ENCODE assay signal across 24 cellular contexts in the genomic region with DNA sequence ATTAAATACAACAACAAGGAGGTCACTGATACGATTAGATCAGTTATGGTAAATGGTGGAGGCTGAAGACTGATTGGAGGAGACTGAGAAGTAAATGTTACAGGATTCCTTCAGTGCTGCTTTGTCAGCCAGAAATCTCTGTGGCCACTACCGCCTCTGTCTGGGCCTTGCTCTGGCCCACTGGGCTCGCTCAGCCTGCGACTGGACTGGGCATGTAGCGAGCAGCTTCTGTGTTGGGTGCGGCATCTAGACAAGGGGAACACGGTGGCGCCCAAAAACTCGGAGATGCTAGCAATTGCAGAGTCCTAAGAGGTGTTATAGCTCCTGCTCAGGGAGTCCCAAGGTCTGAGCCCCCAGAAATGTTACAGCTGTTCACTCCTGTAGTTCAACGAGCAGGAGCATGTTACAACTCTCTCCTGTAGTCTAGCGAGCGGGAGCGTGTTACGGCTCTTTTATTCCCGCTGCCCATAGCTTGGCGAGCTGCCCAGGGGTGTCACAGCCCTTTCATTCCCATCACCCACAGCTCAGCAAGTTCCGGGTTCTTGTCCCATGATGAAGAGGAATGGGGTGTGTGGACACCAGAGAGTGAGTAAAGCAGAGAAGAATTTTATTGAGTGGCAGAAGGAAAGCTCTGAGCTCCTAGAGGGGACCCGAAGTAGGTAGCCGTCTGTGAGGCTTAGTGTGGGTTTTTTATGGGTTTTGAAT. TPM values are rescaled to one million over a fixed set of nuclear protein-coding genes. Genes with fewer than 3 reads are reported as not detected.
DNase-seq lines count a peak whose midpoint lies in the region; TF ChIP-seq lines count a peak whose summit lies in the region.
"Had no signal": no experiment of that assay in that cellular context is flagged by ENCODE, and none has a peak within 500 bp of the region (broad histone marks: within the 10 kb centered on the region; RNA-seq: fewer than 3 reads in every experiment).

No MANE protein-coding gene starts in this region.

- H3K36me3 Mint-ChIP-seq in mesothelial cell of epicardium, result no peaks in the 10 kb centered on the region
- H3K36me3 Mint-ChIP-seq: stimulated activated effector memory CD8-positive, alpha-beta T cell treated with anti-CD3 and anti-CD28 coated beads, Interleukin-12 subunit alpha, Interleukin-12 subunit beta, amount 100 ng/mL, for 72 hours had no signal

- dilution Hi-C loops in mammary epithelial cell (cut with HindIII; ENCODE audit: low sequenced_read_pairs), result no loop called here

- peaks cover 34% of the 10 kb centered on the region for H3K4me1 Mint-ChIP-seq in mesothelial cell of epicardium
- H3K4me1 Mint-ChIP-seq: CD4-positive, alpha-beta memory T cell; central memory CD8-positive, alpha-beta T cell; stimulated activated effector memory CD8-positive, alpha-beta T cell treated with anti-CD3 and anti-CD28 coated beads, Interleukin-12 subunit alpha, Interleukin-12 subunit beta, amount 100 ng/mL, for 72 hours had no signal

- H3K4me3 ChIP-seq in mammary epithelial cell (replicated peaks in 1 of 3; ENCODE audit: insufficient read depth in 1 of 3, low read depth in 2 of 3, low read length in 3 of 3), result no peak overlapping the region
- H3K4me3 ChIP-seq: dorsolateral prefrontal cortex, SK-N-MC had no signal

- H3K9me3 Mint-ChIP-seq in mesothelial cell of epicardium, result no peaks in the 10 kb centered on the region
- H3K9me3 Mint-ChIP-seq: activated naive CD4-positive, alpha-beta T cell treated with anti-CD3 and anti-CD28 coated beads for 36 hours; activated T-cell treated with anti-CD3 and anti-CD28 coated beads, Interleukin-2, amount 50 U/mL, for 24 hours; central memory CD8-positive, alpha-beta T cell; memory B cell; naive B cell; stimulated activated effector memory CD8-positive, alpha-beta T cell treated with anti-CD3 and anti-CD28 coated beads, Interleukin-12 subunit alpha, Interleukin-12 subunit beta, amount 100 ng/mL, for 72 hours had no signal

- TF ChIP-seq CTCF in mammary epithelial cell (conservative IDR thresholded peaks at IDR 0.05 in 1 of 2, IDR thresholded peaks at IDR 0.05 in 1 of 2; ENCODE audit: extremely low read depth in 1 of 2, insufficient read depth in 1 of 2, low read depth in 1 of 2, low read length in 2 of 2) (no peak), mesothelial cell of epicardium (IDR thresholded peaks at IDR 0.05; ENCODE audit: unreplicated experiment) (no peak)

- no peaks in the 10 kb centered on the region for H3K9me3 ChIP-seq in mammary epithelial cell (replicated peaks; ENCODE audit: insufficient read depth, low read length)

- no peak overlapping the region for H3K4me3 Mint-ChIP-seq in mesothelial cell of epicardium
- H3K4me3 Mint-ChIP-seq: activated naive CD4-positive, alpha-beta T cell treated with anti-CD3 and anti-CD28 coated beads for 36 hours; activated T-cell treated with anti-CD3 and anti-CD28 coated beads, Interleukin-2, amount 50 U/mL, for 24 hours; CD4-positive, alpha-beta memory T cell; central memory CD8-positive, alpha-beta T cell; memory B cell; naive B cell; stimulated activated effector memory CD8-positive, alpha-beta T cell treated with anti-CD3 and anti-CD28 coated beads, Interleukin-12 subunit alpha, Interleukin-12 subunit beta, amount 100 ng/mL, for 72 hours had no signal

- H2AFZ ChIP-seq in mammary epithelial cell (ENCODE audit: low read depth, low read length), result peak overlapping the region; percentile 58
- H2AFZ ChIP-seq: parathyroid adenoma had no signal

- 68% methylated on average over 19 of the region's 19 CpGs for WGBS in mammary epithelial cell (ENCODE audit: low coverage, missing lambda C conversion rate)

- H3K27me3 ChIP-seq in mammary epithelial cell (ENCODE audit: insufficient read depth, low read length), result no peaks in the 10 kb centered on the region
- H3K27me3 ChIP-seq: dorsolateral prefrontal cortex had no signal

- H3K4me2 ChIP-seq in mammary epithelial cell (ENCODE audit: insufficient read depth, low read depth, low read length), result no peak overlapping the region

- H3K27ac Mint-ChIP-seq in mesothelial cell of epicardium, result peak overlapping the region; percentile 77
- H3K27ac Mint-ChIP-seq: activated naive CD4-positive, alpha-beta T cell treated with anti-CD3 and anti-CD28 coated beads for 36 hours; activated T-cell treated with anti-CD3 and anti-CD28 coated beads, Interleukin-2, amount 50 U/mL, for 24 hours; stimulated activated effector memory CD8-positive, alpha-beta T cell treated with anti-CD3 and anti-CD28 coated beads, Interleukin-12 subunit alpha, Interleukin-12 subunit beta, amount 100 ng/mL, for 72 hours had no signal

- no peak overlapping the region for H3K9ac ChIP-seq in mammary epithelial cell (ENCODE audit: insufficient read depth, low read length)
- H3K9ac ChIP-seq: parathyroid adenoma had no signal

- DNase-seq in ELR (ENCODE audit: low read depth) (peak; percentile 2), NCI-H2227 treated with DMSO at 0.1 percent for 48 hours (lab: John Stamatoyannopoulos, UW) (peak; percentile 4), mammary epithelial cell (peak; percentile 73), mesothelial cell of epicardium (ENCODE audit: low spot score in 2 of 2, unreplicated experiment in 2 of 2) (peak in 1 of 2 experiments; percentile 41), HuH-7.5 (ENCODE audit: low spot score) (no peak), NK-92 (lab: John Stamatoyannopoulos, UW; ENCODE audit: unreplicated experiment) (no peak), activated gamma-delta T cell (lab: John Stamatoyannopoulos, UW) (no peak)
- DNase-seq: activated naive CD4-positive, alpha-beta T cell treated with anti-CD3 and anti-CD28 coated beads for 36 hours; activated T-cell treated with anti-CD3 and anti-CD28 coated beads, Interleukin-2, amount 50 U/mL, for 24 hours; DMS53; dorsolateral prefrontal cortex; erythroblast; H7; Kasumi-1; naive B cell; NCI-H2107; NCI-H748 treated with DMSO at 0.1 percent for 48 hours; PC-3 had no signal

- in situ Hi-C loops in mammary epithelial cell (cut with MboI; ENCODE audit: low sequenced_read_pairs in 2 of 2), result no loop called here

- CTCF ChIA-PET in mammary epithelial cell (lab: Charles Lee; ENCODE audit: low non-redundant PET), result no interaction called here

- peaks cover 16% of the 10 kb centered on the region for H3K27me3 Mint-ChIP-seq in mesothelial cell of epicardium (ENCODE audit: low read depth)
- H3K27me3 Mint-ChIP-seq: activated T-cell treated with anti-CD3 and anti-CD28 coated beads, Interleukin-2, amount 50 U/mL, for 24 hours; CD4-positive, alpha-beta memory T cell; central memory CD8-positive, alpha-beta T cell; memory B cell; naive B cell had no signal

- H3K4me1 ChIP-seq in mammary epithelial cell (ENCODE audit: insufficient read depth, low read length), result peaks cover 4% of the 10 kb centered on the region
- H3K4me1 ChIP-seq: parathyroid adenoma had no signal

- no peaks in the 10 kb centered on the region for H4K20me1 ChIP-seq in mammary epithelial cell (ENCODE audit: insufficient read depth, low read length)

- intact Hi-C loops in mammary epithelial cell (cut with micrococcal nuclease), result no loop called here

- no peaks in the 10 kb centered on the region for H3K79me2 ChIP-seq in mammary epithelial cell (ENCODE audit: insufficient read depth, low read length)
- H3K79me2 ChIP-seq: parathyroid adenoma had no signal

- no peak overlapping the region for H3K27ac ChIP-seq in mammary epithelial cell (ENCODE audit: insufficient read depth, low read depth, low read length)
- H3K27ac ChIP-seq: dorsolateral prefrontal cortex, parathyroid adenoma, SK-N-MC had no signal

- H3K36me3 ChIP-seq in mammary epithelial cell (ENCODE audit: insufficient read depth, low read length), result no peaks in the 10 kb centered on the region

- no TSS peak for BruUV-seq in mammary epithelial cell (replicated peaks; lab: Mats Ljungman, UMichigan)

RNA-seq across cellular contexts. Expression of gene SLC15A2, which starts 24.7 kb away (rescaled TPM):
- total RNA-seq in mammary epithelial cell (1 to 10 TPM in 1 of 2 donors, under 1 TPM in 1; 0.31 to 1.3 TPM), mesothelial cell of epicardium (3.4 to 5.4 TPM (median 4.8 TPM) in 3 replicates)
- 0.29 TPM for polyA plus RNA-seq in mammary epithelial cell
- not detected for polyA minus RNA-seq in mammary epithelial cell

Comparison
In these comparisons a context has a peak if more than half of its experiments do, and no peak if none do; other contexts are left out.
1. DNase-seq: peak in ELR (single experiment), NCI-H2227 treated with DMSO at 0.1 percent for 48 hours (single experiment) and mammary epithelial cell (single experiment); none in HuH-7.5 (single experiment), NK-92 (single experiment) and activated gamma-delta T cell (single experiment).